Comparison of ENCODE assay signal across 15 cellular contexts in genomic region chr21:29133796-29134195, GRCh38.
"Had no signal": no experiment of that assay in that cellular context is flagged by ENCODE, and none has a peak within 500 bp of the region (broad histone marks: within the 10 kb centered on the region; RNA-seq: fewer than 3 reads in every experiment).

No MANE protein-coding gene starts in this region.

- H3K27me3 ChIP-seq: suprapubic skin, upper lobe of right lung had no signal

- H3K36me3 ChIP-seq: suprapubic skin, upper lobe of right lung had no signal

- ATAC-seq: effector memory CD8-positive, alpha-beta T cell; left lobe of liver; stimulated activated naive CD8-positive, alpha-beta T cell treated with anti-CD3 and anti-CD28 coated beads, Interleukin-15, Interleukin-2, amounts not matched to agents 100 U/mL and 50 U/mL, for 24 hours; T-helper 17 cell; upper lobe of right lung had no signal

- H3K4me3 ChIP-seq: psoas muscle, suprapubic skin, upper lobe of right lung had no signal

- H3K27ac ChIP-seq: psoas muscle, suprapubic skin, upper lobe of right lung had no signal

- DNase-seq: activated CD4-positive, alpha-beta T cell treated with anti-CD3 and anti-CD28 coated beads, Interleukin-2, amount 10 ng/mL, durations not matched to agents 7 days and 5 days; activated CD4-positive, CD25-positive, alpha-beta regulatory T cell; activated CD8-positive, alpha-beta memory T cell treated with anti-CD3 and anti-CD28 coated beads for 24 hours; activated naive CD4-positive, alpha-beta T cell treated with Interleukin-2 at 50 U/mL for 16 hours; cortex of kidney; effector memory CD8-positive, alpha-beta T cell; hippocampal formation; nephron progenitor cell; psoas muscle; stimulated activated CD4-positive, alpha-beta T cell treated with anti-CD3 and anti-CD28 coated beads, Interleukin-2, amount 100 ng/mL, for 48 hours; stimulated activated naive CD8-positive, alpha-beta T cell treated with anti-CD3 and anti-CD28 coated beads, Interleukin-15, Interleukin-2, amounts not matched to agents 100 U/mL and 50 U/mL, for 24 hours; T-helper 17 cell; upper lobe of right lung had no signal

- H3K4me1 ChIP-seq: upper lobe of right lung had no signal

- H3K9me3 ChIP-seq: psoas muscle, suprapubic skin, upper lobe of right lung had no signal
